In genomic region chr4:122658818-122659295, GRCh38 we compare ENCODE assay signal across 12 cellular contexts. TPM values are rescaled to one million over a fixed set of nuclear protein-coding genes. Genes with fewer than 3 reads are reported as not detected.
DNase-seq lines count a peak whose midpoint lies in the region; ATAC-seq and TF ChIP-seq lines count a peak whose summit lies in the region.
"Had no signal": no experiment of that assay in that cellular context is flagged by ENCODE, and none has a peak within 500 bp of the region (broad histone marks: within the 10 kb centered on the region; RNA-seq: fewer than 3 reads in every experiment).

No MANE protein-coding gene starts in this region.

- ATAC-seq in GM21619 (IDR thresholded peaks at IDR 0.05; ENCODE audit: unreplicated experiment) = peak; percentile 93
- ATAC-seq in HG03280 (IDR thresholded peaks at IDR 0.05; ENCODE audit: unreplicated experiment) = peak; percentile 81
- ATAC-seq: right cardiac atrium had no signal

- intact Hi-C loops in CD14-positive monocyte (cut with micrococcal nuclease) = no loop called here

- H3K4me3 Mint-ChIP-seq in activated T-cell treated with anti-CD3 and anti-CD28 coated beads, Interleukin-2, amount 50 U/mL, for 24 hours = peak overlapping the region; percentile 23
- no peak overlapping the region for H3K4me3 Mint-ChIP-seq in CD14-positive monocyte
- H3K4me3 Mint-ChIP-seq: type B pancreatic cell had no signal

- DNase-seq in activated T-cell treated with anti-CD3 and anti-CD28 coated beads, Interleukin-2, amount 50 U/mL, for 24 hours = no peak
- DNase-seq in activated T-cell treated with anti-CD3 and anti-CD28 coated beads, Interleukin-2, amount 50 U/mL, for 1 hour = no peak
- DNase-seq in renal cortical epithelial cell (ENCODE audit: low read depth) (peak; percentile 59), SKM-1 (lab: John Stamatoyannopoulos, UW; ENCODE audit: unreplicated experiment) (no peak), CD14-positive monocyte (ENCODE audit: low spot score) (no peak)
- no peak for DNase-seq in activated CD4-positive, alpha-beta T cell treated with anti-CD3 and anti-CD28 coated beads for 4 hours
- DNase-seq: ACHN, colonic mucosa, right cardiac atrium had no signal

- H3K27me3 Mint-ChIP-seq in activated T-cell treated with anti-CD3 and anti-CD28 coated beads, Interleukin-2, amount 50 U/mL, for 24 hours = peaks cover 2% of the 10 kb centered on the region
- H3K27me3 Mint-ChIP-seq in CD14-positive monocyte (ENCODE audit: low read depth in 3 of 3) = peaks cover 2 to 3% (median 3%) of the 10 kb centered on the region in 3 donors

- peaks cover 17% of the 10 kb centered on the region for H3K36me3 Mint-ChIP-seq in activated T-cell treated with anti-CD3 and anti-CD28 coated beads, Interleukin-2, amount 50 U/mL, for 24 hours (ENCODE audit: low read depth)
- H3K36me3 Mint-ChIP-seq in CD14-positive monocyte = no peaks in the 10 kb centered on the region
- H3K36me3 Mint-ChIP-seq: type B pancreatic cell had no signal

- TF ChIP-seq CTCF in CD14-positive monocyte (IDR thresholded peaks at IDR 0.05) = no peak

- peaks cover 13% of the 10 kb centered on the region for H3K9me3 Mint-ChIP-seq in activated T-cell treated with anti-CD3 and anti-CD28 coated beads, Interleukin-2, amount 50 U/mL, for 24 hours
- peaks cover 0 to 7% (median 4%) of the 10 kb centered on the region in 7 donors for H3K9me3 Mint-ChIP-seq in CD14-positive monocyte
- H3K9me3 Mint-ChIP-seq: type B pancreatic cell had no signal

- peak overlapping the region; percentile 96 for H3K27ac Mint-ChIP-seq in activated T-cell treated with anti-CD3 and anti-CD28 coated beads, Interleukin-2, amount 50 U/mL, for 24 hours
- no peak overlapping the region for H3K27ac Mint-ChIP-seq in CD14-positive monocyte
- H3K27ac Mint-ChIP-seq: type B pancreatic cell had no signal

- H3K4me1 Mint-ChIP-seq in activated T-cell treated with anti-CD3 and anti-CD28 coated beads, Interleukin-2, amount 50 U/mL, for 24 hours (ENCODE audit: low read depth) = peaks cover 61% of the 10 kb centered on the region
- no peaks in the 10 kb centered on the region for H3K4me1 Mint-ChIP-seq in CD14-positive monocyte

RNA-seq across cellular contexts. Expression of gene IL21, which starts 38.0 kb away (rescaled TPM):
- not detected in 2 replicates for total RNA-seq in renal cortical epithelial cell
- not detected for polyA plus RNA-seq in CD14-positive monocyte
- total RNA-seq: colonic mucosa, right cardiac atrium had no signal
- polyA plus RNA-seq: right cardiac atrium had no signal
